10 cellular contexts compared by ENCODE assay signal in the genomic region with DNA sequence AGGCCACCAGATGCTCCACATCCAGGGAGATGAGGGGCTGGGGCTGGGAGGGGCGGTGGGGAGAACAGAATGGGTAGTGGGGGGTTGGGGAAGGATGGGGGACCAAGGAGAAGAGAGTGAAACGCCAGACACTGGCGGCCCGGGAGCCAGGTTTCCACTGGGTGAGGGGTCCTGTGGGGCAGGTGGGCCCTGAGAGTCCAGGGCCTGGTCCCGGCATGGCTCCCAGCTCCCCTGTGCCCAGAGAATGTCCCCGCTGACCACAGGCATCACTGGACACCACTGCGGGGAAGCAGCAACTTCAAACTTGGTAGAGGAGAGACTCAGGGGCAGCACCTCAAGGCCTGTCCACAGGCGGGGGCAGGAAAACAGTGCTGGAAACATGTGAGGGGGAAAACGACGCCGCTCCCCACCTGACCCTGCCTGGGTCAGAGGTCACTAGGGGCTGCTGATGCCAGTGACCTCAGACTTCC. TPM values are rescaled to one million over a fixed set of nuclear protein-coding genes. Genes with fewer than 3 reads are reported as not detected.
A peak's percentile ranks its signal among the peaks of the same experiment; 100 is the strongest.
DNase-seq lines count a peak whose midpoint lies in the region; ATAC-seq and TF ChIP-seq lines count a peak whose summit lies in the region.
"Had no signal": no experiment of that assay in that cellular context is flagged by ENCODE, and none has a peak within 500 bp of the region (broad histone marks: within the 10 kb centered on the region; RNA-seq: fewer than 3 reads in every experiment).

No MANE protein-coding gene starts in this region.

- no peak overlapping the region; the same call in 1 of the 2 replicates for H3K9ac ChIP-seq in OCI-LY1 (ENCODE audit: low read length)
- H3K9ac ChIP-seq in parathyroid adenoma: no peak overlapping the region

- no peaks in the 10 kb centered on the region for H3K9me2 ChIP-seq in OCI-LY1 (ENCODE audit: low read depth, low read length)

- H3K27ac ChIP-seq in OCI-LY1 (ENCODE audit: low read depth, low read length, poor library complexity, severe bottlenecking) (peak overlapping the region; percentile 86), heart left ventricle (peak overlapping the region in 5 of 12 donors; percentile 42 to 90 (median 61)), parathyroid adenoma (peak overlapping the region; percentile 88)

- H3K4me3 ChIP-seq in OCI-LY1 (ENCODE audit: low read depth, low read length, poor library complexity, severe bottlenecking) (no peak overlapping the region), heart left ventricle (no peak overlapping the region), parathyroid adenoma (ENCODE audit: low read depth, low read length) (no peak overlapping the region)

- no peaks in the 10 kb centered on the region for H3F3A ChIP-seq in OCI-LY1 (ENCODE audit: insufficient read depth, low read length)

- H3K9me3 ChIP-seq in OCI-LY1 (ENCODE audit: low read length): no peaks in the 10 kb centered on the region
- no peaks in the 10 kb centered on the region for H3K9me3 ChIP-seq in heart left ventricle
- H3K9me3 ChIP-seq in parathyroid adenoma (ENCODE audit: control insufficient read depth, low read length): no peaks in the 10 kb centered on the region

- ATAC-seq in heart left ventricle (no peak), HG03095 (IDR thresholded peaks at IDR 0.05; ENCODE audit: unreplicated experiment) (no peak)

- 88 to 94% (median 92%) methylated on average over 11 of the region's 11 CpGs for WGBS in heart left ventricle, 4 donors

- intact Hi-C loops in heart left ventricle (cut with DNase I): no loop called here

- peak; percentile 5 for DNase-seq in 8988T
- DNase-seq in heart left ventricle: peak in 3 of 5 donors; percentile 4 to 31 (median 29)
- no peak for DNase-seq in AML-193 (lab: John Stamatoyannopoulos, UW)
- no peak for DNase-seq in DMS 273 (lab: John Stamatoyannopoulos, UW; ENCODE audit: unreplicated experiment)
- DNase-seq in NCI-H345 treated with DMSO at 0.1 percent for 48 hours (lab: John Stamatoyannopoulos, UW; ENCODE audit: unreplicated experiment): no peak
- DNase-seq: activated CD4-positive, alpha-beta memory T cell treated with anti-CD3 and anti-CD28 coated beads, Interleukin-2, amount 10 ng/mL, durations not matched to agents 7 days and 5 days; anterior cingulate cortex had no signal

- H3K79me2 ChIP-seq in OCI-LY1 (ENCODE audit: insufficient read depth, low read length) (no peaks in the 10 kb centered on the region), parathyroid adenoma (peaks cover 5% of the 10 kb centered on the region)

- H3K4me2 ChIP-seq in OCI-LY1 (ENCODE audit: low read length): peak overlapping the region; percentile 46; the same call in 1 of the 2 replicates
- no peak overlapping the region for H3K4me2 ChIP-seq in parathyroid adenoma (ENCODE audit: low read length)

- H3K27me3 ChIP-seq in OCI-LY1 (ENCODE audit: insufficient read depth, low read length) (no peaks in the 10 kb centered on the region), heart left ventricle (no peaks in the 10 kb centered on the region), parathyroid adenoma (ENCODE audit: control insufficient read depth, insufficient read depth, low read length) (no peaks in the 10 kb centered on the region)

- H4K20me1 ChIP-seq in OCI-LY1 (ENCODE audit: insufficient read depth, low read length): no peaks in the 10 kb centered on the region

- no peak for TF ChIP-seq POLR2A in heart left ventricle (IDR thresholded peaks at IDR 0.05)

- TF ChIP-seq CTCF in OCI-LY1 (IDR thresholded peaks at IDR 0.05; ENCODE audit: low read length): no peak
- no peak for TF ChIP-seq CTCF in heart left ventricle (IDR thresholded peaks at IDR 0.05)
- TF ChIP-seq CTCF in parathyroid adenoma (IDR thresholded peaks at IDR 0.05): no peak

- H3K36me3 ChIP-seq in OCI-LY1 (ENCODE audit: insufficient read depth, low read length): peaks cover 18% of the 10 kb centered on the region; the same call in 1 of the 2 replicates
- H3K36me3 ChIP-seq in heart left ventricle: peaks cover 0 to 48% (median 41%) of the 10 kb centered on the region in 9 donors
- no peaks in the 10 kb centered on the region for H3K36me3 ChIP-seq in parathyroid adenoma (ENCODE audit: control insufficient read depth, insufficient read depth, low read length)

- H3K4me1 ChIP-seq in OCI-LY1 (ENCODE audit: insufficient read depth, low read length, severe bottlenecking) (peaks cover 30% of the 10 kb centered on the region), heart left ventricle (peaks cover 0 to 59% (median 18%) of the 10 kb centered on the region in 12 donors), parathyroid adenoma (peaks cover 20% of the 10 kb centered on the region)

- H2AFZ ChIP-seq in OCI-LY1 (ENCODE audit: low read length): no peak overlapping the region
- no peak overlapping the region for H2AFZ ChIP-seq in parathyroid adenoma

RNA-seq across cellular contexts. Expression of gene NINJ1, which starts 13.2 kb away (rescaled TPM):
- total RNA-seq in heart left ventricle: 10 to 100 TPM; 42.2 to 96.1 (median 56.3) TPM
- polyA plus RNA-seq in heart left ventricle: 10 to 100 TPM; 52.0 to 52.9 TPM

RNA-seq across cellular contexts. Expression of gene CARD19, which starts 24.9 kb away (rescaled TPM):
- total RNA-seq in heart left ventricle: 10 to 100 TPM; 24.2 to 46.2 (median 27.5) TPM
- 10 to 100 TPM; 38.9 to 42.7 TPM for polyA plus RNA-seq in heart left ventricle

Comparison
In these comparisons a context has a peak if more than half of its experiments do, and no peak if none do; other contexts are left out.
1. DNase-seq: peak in 8988T (single experiment) and heart left ventricle (3 of 5); none in AML-193 (0 of 2), DMS 273 (single experiment) and NCI-H345 treated with DMSO at 0.1 percent for 48 hours (single experiment).